1 cellular context compared by ENCODE assay signal in genomic region chr5:123810911-123811310, GRCh38.
TF ChIP-seq lines count a peak whose summit lies in the region.

No MANE protein-coding gene starts in this region.

TF ChIP-seq in GM23338, 12 proteins besides CTCF, POLR2A, EP300 and RAD21:
- no peak for TF ChIP-seq ZNF462 (CRISPR knock-in tag; IDR thresholded peaks at IDR 0.05)
- no peak for TF ChIP-seq ETS1 (IDR thresholded peaks at IDR 0.05)
- no peak for TF ChIP-seq REST (IDR thresholded peaks at IDR 0.05; ENCODE audit: unreplicated experiment)
- no peak for TF ChIP-seq ZNF114 (CRISPR knock-in tag; IDR thresholded peaks at IDR 0.05)
